ENCODE assay signal across 16 cellular contexts in the genomic region with DNA sequence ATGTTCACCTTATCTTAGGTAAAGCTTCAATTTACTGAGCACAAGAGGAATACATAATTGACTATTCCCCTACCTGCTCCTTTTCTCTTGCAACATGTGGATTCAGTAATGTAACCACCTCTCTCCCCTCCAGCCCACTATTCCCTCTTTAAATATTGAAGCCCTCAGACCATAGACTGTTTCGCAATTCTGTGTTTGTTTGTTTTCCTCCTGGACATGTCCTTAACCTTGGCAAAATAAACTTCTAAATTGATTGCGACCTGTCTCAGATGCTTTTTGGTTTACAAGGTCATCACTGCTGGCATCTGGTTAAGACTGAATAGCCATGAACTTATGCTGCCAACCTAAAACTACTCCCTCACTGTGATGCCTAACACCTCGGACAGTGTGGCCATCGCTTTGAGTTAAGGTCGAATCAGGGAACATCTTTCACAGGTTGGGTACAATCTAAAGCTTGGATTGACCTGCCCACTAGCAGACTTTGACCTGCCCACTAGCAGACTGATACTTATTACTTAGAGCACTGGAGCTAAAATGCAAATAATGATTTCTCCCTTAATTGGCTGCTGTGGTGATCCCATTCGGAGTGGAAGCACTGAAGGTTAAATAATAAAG. TPM values are rescaled to one million over a fixed set of nuclear protein-coding genes. Genes with fewer than 3 reads are reported as not detected.
DNase-seq lines count a peak whose midpoint lies in the region; ATAC-seq, FAIRE-seq and TF ChIP-seq lines count a peak whose summit lies in the region.
"Had no signal": no experiment of that assay in that cellular context is flagged by ENCODE, and none has a peak within 500 bp of the region (broad histone marks: within the 10 kb centered on the region; RNA-seq: fewer than 3 reads in every experiment).

No MANE protein-coding gene starts in this region.

- 60% methylated on average over 6 of the region's 6 CpGs for WGBS in K562 (ENCODE audit: insufficient coverage, low coverage, missing lambda C conversion rate)
- 40% methylated on average over 6 of the region's 6 CpGs for WGBS in liver

- intact Hi-C loops in K562 (cut with micrococcal nuclease) = no loop called here
- intact Hi-C loops in activated naive CD4-positive, alpha-beta T cell treated with anti-CD3 and anti-CD28 coated beads for 36 hours (cut with micrococcal nuclease) = no loop called here

- TF ChIP-seq RAD21 in K562 (CRISPR knock-in tag; conservative IDR thresholded peaks at IDR 0.05 in 1 of 2, IDR thresholded peaks at IDR 0.05 in 1 of 2) (no peak), liver (IDR thresholded peaks at IDR 0.05) (peak in 1 of 2 donors; percentile 4)

- H3K27ac ChIP-seq in K562 (ENCODE audit: extremely low read depth, low read depth, low read length) (no peak overlapping the region), liver (ENCODE audit: low read depth in 1 of 2, low read length in 2 of 2) (no peak overlapping the region)
- H3K27ac ChIP-seq: HL-60 had no signal

- no peaks in the 10 kb centered on the region for H3K27me3 ChIP-seq in K562 (ENCODE audit: control insufficient read depth in 2 of 2, insufficient read depth in 2 of 2, low read length in 2 of 2)
- no peaks in the 10 kb centered on the region for H3K27me3 ChIP-seq in liver (ENCODE audit: control insufficient read depth in 4 of 4, insufficient read depth in 4 of 4, low read length in 3 of 4)

- no peak for TF ChIP-seq EP300 in K562 (IDR thresholded peaks at IDR 0.05; ENCODE audit: low read length)

- no peak for TF ChIP-seq POLR2A in K562 (conservative IDR thresholded peaks at IDR 0.05)

- no peaks in the 10 kb centered on the region for H3K9me1 ChIP-seq in K562 (ENCODE audit: control insufficient read depth, insufficient read depth, low read length)

- no peaks in the 10 kb centered on the region for H3K36me3 Mint-ChIP-seq in activated naive CD4-positive, alpha-beta T cell treated with anti-CD3 and anti-CD28 coated beads for 36 hours (ENCODE audit: low read depth)

- no peak overlapping the region for H3K4me2 ChIP-seq in K562 (ENCODE audit: insufficient read depth, low read length)

- no peak overlapping the region for H3K4me3 ChIP-seq in K562
- H3K4me3 ChIP-seq in liver (ENCODE audit: low read depth in 1 of 3, low read length in 3 of 3) = no peak overlapping the region
- H3K4me3 ChIP-seq: GM12878 had no signal

- H3K9ac ChIP-seq in K562 (ENCODE audit: insufficient read depth in 1 of 2, low read depth in 2 of 2, low read length in 2 of 2) (no peak overlapping the region), liver (ENCODE audit: low read depth in 1 of 2, low read length in 2 of 2) (no peak overlapping the region)

- H3K9me3 ChIP-seq in K562 (replicated peaks; ENCODE audit: control insufficient read depth, insufficient read depth, low read depth, low read length) (no peaks in the 10 kb centered on the region; the same call in 1 of the 2 replicates), liver (ENCODE audit: control insufficient read depth in 4 of 4, low read length in 3 of 4) (no peaks in the 10 kb centered on the region)

- POLR2A ChIA-PET in K562 (lab: Yijun Ruan, JAX) = interaction anchor here (0.6 to 5.1 kb wide), 5 partner anchors 7 to 390 kb away, joined by 3 to 31 read pairs (median 3); a partner anchor contains a TSS

- no peak for FAIRE-seq in K562 (lab: Jason Lieb, UNC)
- FAIRE-seq: A204.1, GM12878, GM18507 had no signal

- in situ Hi-C loops in K562 (cut with MboI) = no loop called here

- TF ChIP-seq CTCF in K562 (IDR thresholded peaks at IDR 0.05 in 2 of 3, conservative IDR thresholded peaks at IDR 0.05 in 1 of 3; ENCODE audit: insufficient read depth in 2 of 3, low read depth in 1 of 3, low read length in 3 of 3) (no peak), liver (IDR thresholded peaks at IDR 0.05; ENCODE audit: low read depth, low read length, missing input control) (no peak)

- no TSS peak for BruUV-seq in K562 (replicated peaks; lab: Mats Ljungman, UMichigan)

- H3K27ac Mint-ChIP-seq in activated naive CD4-positive, alpha-beta T cell treated with anti-CD3 and anti-CD28 coated beads for 36 hours = no peak overlapping the region
- H3K27ac Mint-ChIP-seq: B cell; CD4-positive, alpha-beta T cell; H9 had no signal

- H3K27me3 Mint-ChIP-seq in activated naive CD4-positive, alpha-beta T cell treated with anti-CD3 and anti-CD28 coated beads for 36 hours (ENCODE audit: low read depth) = peaks cover 10% of the 10 kb centered on the region

- DNase-seq in NCI-H146 (lab: John Stamatoyannopoulos, UW) = peak; percentile 76
- DNase-seq in K562 (ENCODE audit: extremely low read depth in 1 of 4, low spot score in 3 of 4) = no peak
- DNase-seq in stimulated activated CD4-positive, alpha-beta T cell treated with anti-CD3 and anti-CD28 coated beads, Interleukin-4, amount 100 ng/mL, for 4 hours = no peak
- DNase-seq in activated naive CD4-positive, alpha-beta T cell treated with anti-CD3 and anti-CD28 coated beads for 36 hours = no peak
- DNase-seq in mucosa of gallbladder (ENCODE audit: low spot score) = no peak
- DNase-seq: C1 segment of cervical spinal cord; CD4-positive, alpha-beta T cell; DMS79; H9 had no signal

- H3K4me1 ChIP-seq in K562 (replicated peaks in 1 of 2; ENCODE audit: control insufficient read depth in 2 of 2, insufficient read depth in 2 of 2, low read length in 2 of 2) (peaks cover 0 to 3% of the 10 kb centered on the region in 2 experiments; a peak in 2 of 5 replicates), liver (ENCODE audit: control insufficient read depth in 4 of 4, insufficient read depth in 4 of 4, low read length in 3 of 4) (peaks cover 2 to 23% (median 13%) of the 10 kb centered on the region in 4 donors)

- no peaks in the 10 kb centered on the region for H3K79me2 ChIP-seq in K562 (ENCODE audit: control insufficient read depth, insufficient read depth, low read length)

- no peak overlapping the region for H3K4me3 Mint-ChIP-seq in activated naive CD4-positive, alpha-beta T cell treated with anti-CD3 and anti-CD28 coated beads for 36 hours
- H3K4me3 Mint-ChIP-seq: B cell; CD4-positive, alpha-beta T cell; H9 had no signal

- no peaks in the 10 kb centered on the region for H3K4me1 Mint-ChIP-seq in activated naive CD4-positive, alpha-beta T cell treated with anti-CD3 and anti-CD28 coated beads for 36 hours (ENCODE audit: low read depth)
- H3K4me1 Mint-ChIP-seq: B cell had no signal

- peaks cover 10% of the 10 kb centered on the region for H3K9me3 Mint-ChIP-seq in activated naive CD4-positive, alpha-beta T cell treated with anti-CD3 and anti-CD28 coated beads for 36 hours

- no peaks in the 10 kb centered on the region for H3K36me3 ChIP-seq in K562 (ENCODE audit: control insufficient read depth, insufficient read depth, low read length)
- H3K36me3 ChIP-seq in liver (ENCODE audit: control insufficient read depth in 4 of 4, insufficient read depth in 3 of 4, low read depth in 1 of 4, low read length in 3 of 4) = no peaks in the 10 kb centered on the region

- ATAC-seq in K562 = no peak
- ATAC-seq in HG03045 (IDR thresholded peaks at IDR 0.05; ENCODE audit: unreplicated experiment) = no peak
- ATAC-seq: GM12878 had no signal

- CTCF ChIA-PET in K562 (lab: Yijun Ruan, JAX; ENCODE audit: low intra/inter-chr PET ratio) = no interaction called here
- CTCF ChIA-PET in activated naive CD4-positive, alpha-beta T cell treated with anti-CD3 and anti-CD28 coated beads for 36 hours (lab: Charles Lee) = interaction anchor here (0.7 kb wide), 1 partner anchor 121 kb away, joined by 3 read pairs; no protein-coding TSS in a partner anchor

- peak overlapping the region; percentile 61 for H2AFZ ChIP-seq in K562 (ENCODE audit: low read depth, low read length)

- no peaks in the 10 kb centered on the region for H4K20me1 ChIP-seq in K562 (replicated peaks; ENCODE audit: control insufficient read depth, insufficient read depth, low read length)

TF ChIP-seq in K562, 482 proteins besides CTCF, POLR2A, EP300 and RAD21:
- no peak for TF ChIP-seq NR2C1 (IDR thresholded peaks at IDR 0.05)
- TF ChIP-seq NR2C1 (tag; IDR thresholded peaks at IDR 0.05) = no peak
- TF ChIP-seq CEBPB (tag; IDR thresholded peaks at IDR 0.05) = peak; percentile 95
- TF ChIP-seq CEBPG (CRISPR knock-in tag; IDR thresholded peaks at IDR 0.05) = peak; percentile 20; the same call in 1 of the 2 replicates
- TF ChIP-seq CEBPG (tag; conservative IDR thresholded peaks at IDR 0.05 in 1 of 2, IDR thresholded peaks at IDR 0.05 in 1 of 2) = peak; percentile 60 to 77

TF ChIP-seq in liver, 16 proteins besides CTCF, POLR2A, EP300 and RAD21 (continues in another document):
- no peak for TF ChIP-seq EGR1 (IDR thresholded peaks at IDR 0.05; ENCODE audit: low read depth in 2 of 2)
- TF ChIP-seq RXRA (IDR thresholded peaks at IDR 0.05) = peak in 1 of 2 donors; percentile 47
- peak; percentile 44 for TF ChIP-seq HNF4G (IDR thresholded peaks at IDR 0.05)
- TF ChIP-seq SP1 (IDR thresholded peaks at IDR 0.05) = peak; percentile 9
- TF ChIP-seq, protein P1, sequence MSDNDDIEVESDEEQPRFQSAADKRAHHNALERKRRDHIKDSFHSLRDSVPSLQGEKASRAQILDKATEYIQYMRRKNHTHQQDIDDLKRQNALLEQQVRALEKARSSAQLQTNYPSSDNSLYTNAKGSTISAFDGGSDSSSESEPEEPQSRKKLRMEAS (IDR thresholded peaks at IDR 0.05) = peak; percentile 22
- TF ChIP-seq FOXA2 (IDR thresholded peaks at IDR 0.05) = no peak
- TF ChIP-seq HNF4A (conservative IDR thresholded peaks at IDR 0.05) = peak; percentile 73 to 85

RNA-seq across cellular contexts. Expression of a gene that starts 10.2 kb away (rescaled TPM):
- total RNA-seq in K562 (2011; cell fraction: chromatin; rRNA removed; ENCODE audit: low replicate concordance) = 57.9 and 301 TPM in 2 replicates
- total RNA-seq in K562 (2011; cell fraction: nucleolus; rRNA removed) = 30.5 and 47.2 TPM in 2 replicates
- total RNA-seq in K562 (2011; cell fraction: nucleoplasm; rRNA removed) = 88.9 and 189 TPM in 2 replicates
- total RNA-seq in K562 (2014; rRNA removed) (41.1 and 57.4 TPM in 2 replicates), K562 (2014; rRNA removed; fragmentation: Illumina TruSeq; extraction: Trizol) (69.8 and 76.9 TPM in 2 replicates), K562 (2015; rRNA removed; fragmentation: Illumina TruSeq; extraction: Trizol) (73.9 and 77.5 TPM in 2 replicates), K562 (2021) (49.8 and 54.9 TPM in 2 replicates), liver (10 to 100 TPM; 34.4 to 39.9 TPM), mucosa of gallbladder (54.7 TPM)
- polyA plus RNA-seq in K562 (2011; rRNA removed) (27.7 and 44.1 TPM in 2 replicates), K562 (2014; fragmentation: Illumina TruSeq; extraction: Trizol) (31.6 and 34.5 TPM in 2 replicates), K562 (2014; fragmentation: Nextera tagmentation; extraction: Ambion mirVana) (10 to 100 TPM in 1 of 2 experiments, 1 to 10 TPM in 1; 8.0 to 52.1 TPM), K562 (2014; rRNA removed) (27.0 and 27.4 TPM in 2 replicates), liver (10 to 100 TPM in 1 of 2 donors, 1 to 10 TPM in 1; 5.8 to 14.2 TPM)
- 16.9 and 17.7 TPM in 2 replicates for polyA plus RNA-seq in K562 (2011; cell fraction: cytosol; rRNA removed)
- polyA plus RNA-seq in K562 (2011; cell fraction: nucleus; rRNA removed) = 29.4 and 39.0 TPM in 2 replicates
- 25.7 and 29.0 TPM in 2 replicates for polyA plus RNA-seq in K562 (2012)
- polyA minus RNA-seq in K562 (2011; rRNA and poly(A)+ RNA removed) = 164 and 196 TPM in 2 replicates
- polyA minus RNA-seq in K562 (2011; cell fraction: cytosol; rRNA and poly(A)+ RNA removed) = 34.5 and 62.7 TPM in 2 replicates
- 138 and 164 TPM in 2 replicates for polyA minus RNA-seq in K562 (2011; cell fraction: nucleus; rRNA and poly(A)+ RNA removed)
- total RNA-seq in activated naive CD4-positive, alpha-beta T cell treated with anti-CD3 and anti-CD28 coated beads for 36 hours = 1 to 10 TPM; 5.0 to 5.8 TPM
